In the genomic region with DNA sequence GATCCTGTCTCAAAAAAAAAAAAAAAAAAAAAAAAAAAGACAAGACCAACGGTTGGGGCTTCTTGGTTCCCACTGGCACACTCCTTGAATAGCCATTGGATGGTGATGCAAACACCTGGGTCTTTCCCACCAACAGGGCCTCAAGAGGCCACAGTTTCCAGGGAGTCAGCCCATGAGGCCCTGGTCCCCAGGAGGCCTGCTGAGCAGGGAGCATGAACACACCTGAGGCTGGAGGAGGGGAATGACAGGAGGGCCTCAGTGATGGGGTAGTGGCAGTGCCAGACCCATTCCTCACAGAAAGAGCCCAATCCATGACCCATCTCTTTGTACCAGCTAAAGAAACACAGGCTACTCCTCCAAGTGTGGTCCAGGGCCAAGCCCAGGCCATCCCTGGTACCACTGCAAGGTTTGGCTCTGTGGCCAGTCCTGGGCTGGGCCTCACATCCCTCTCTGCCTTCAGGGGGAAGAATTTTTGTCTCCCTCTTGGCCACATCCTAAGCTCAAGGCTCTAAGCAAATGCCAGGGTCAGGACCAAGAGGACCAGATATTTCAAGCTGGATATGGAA, we compare ENCODE assay signal across 24 cellular contexts. TPM values are rescaled to one million over a fixed set of nuclear protein-coding genes. Genes with fewer than 3 reads are reported as not detected.
DNase-seq lines count a peak whose midpoint lies in the region; ATAC-seq, FAIRE-seq and TF ChIP-seq lines count a peak whose summit lies in the region.
"Had no signal": no experiment of that assay in that cellular context is flagged by ENCODE, and none has a peak within 500 bp of the region (broad histone marks: within the 10 kb centered on the region; RNA-seq: fewer than 3 reads in every experiment).

No MANE protein-coding gene starts in this region.

- no peak for FAIRE-seq in H54 (lab: Jason Lieb, UNC)
- FAIRE-seq: colon, D721Med, GM12892 had no signal

- TF ChIP-seq EP300 in sigmoid colon (IDR thresholded peaks at IDR 0.05), result no peak

- no peak overlapping the region for H2AFZ ChIP-seq in H9 (ENCODE audit: low read length)

- H3K27ac Mint-ChIP-seq in H9, result no peak overlapping the region
- H3K27ac Mint-ChIP-seq: progenitor cell of endocrine pancreas had no signal

- H3K23ac ChIP-seq in H9 (ENCODE audit: insufficient read length, low read depth, low read length), result no peak overlapping the region

- intact Hi-C loops in sigmoid colon (cut with DNase I), result no loop called here
- intact Hi-C loops in prostate gland (cut with DNase I), result no loop called here

- no peak overlapping the region for H4K8ac ChIP-seq in H9 (replicated peaks; ENCODE audit: insufficient read length, low read depth, low read length)

- H3K4me2 ChIP-seq in H9 (ENCODE audit: insufficient read depth, insufficient read length, low read length), result no peak overlapping the region

- H4K20me1 ChIP-seq in H9 (ENCODE audit: control insufficient read depth, insufficient read depth, insufficient read length), result no peaks in the 10 kb centered on the region

- H2BK120ac ChIP-seq in H9 (ENCODE audit: low read depth, low read length, poor library complexity, severe bottlenecking), result no peak overlapping the region

- H3K18ac ChIP-seq in H9 (ENCODE audit: insufficient read length, low read depth, low read length), result peak overlapping the region; percentile 25

- peaks cover 3% of the 10 kb centered on the region for H3K4me1 ChIP-seq in H9 (ENCODE audit: insufficient read depth, low read length)
- peaks cover 35% of the 10 kb centered on the region for H3K4me1 ChIP-seq in RWPE2 (ENCODE audit: insufficient read depth, poor library complexity, severe bottlenecking)
- H3K4me1 ChIP-seq in sigmoid colon, result peaks cover 0 to 10% (median 8%) of the 10 kb centered on the region in 4 donors
- no peaks in the 10 kb centered on the region for H3K4me1 ChIP-seq in prostate gland (replicated peaks)

- H3K27ac ChIP-seq in H9 (ENCODE audit: insufficient read length, low read depth, low read length), result no peak overlapping the region
- peak overlapping the region; percentile 83 for H3K27ac ChIP-seq in RWPE2 (ENCODE audit: poor library complexity, severe bottlenecking)
- no peak overlapping the region for H3K27ac ChIP-seq in sigmoid colon
- no peak overlapping the region for H3K27ac ChIP-seq in prostate gland

- no peaks in the 10 kb centered on the region; a peak in 3 of 7 replicates for H3K36me3 Mint-ChIP-seq in H9 (ENCODE audit: insufficient read depth in 1 of 3, low read depth in 3 of 3)

- no peak overlapping the region for H4K91ac ChIP-seq in H9 (ENCODE audit: insufficient read length, low read depth, low read length)

- no peak overlapping the region for H4K5ac ChIP-seq in H9 (ENCODE audit: insufficient read length, low read depth, low read length)

- H3K9me3 ChIP-seq in H9 (ENCODE audit: control insufficient read depth, low read depth, low read length) (no peaks in the 10 kb centered on the region), RWPE2 (ENCODE audit: severe bottlenecking) (no peaks in the 10 kb centered on the region), sigmoid colon (no peaks in the 10 kb centered on the region), prostate gland (no peaks in the 10 kb centered on the region)
- H3K9me3 ChIP-seq: HAP-1 had no signal

- H2BK15ac ChIP-seq in H9 (ENCODE audit: low read depth, low read length), result no peak overlapping the region

- H3K4me1 Mint-ChIP-seq in H9, result peaks cover 15 to 16% of the 10 kb centered on the region in 2 experiments

- H3K36me3 ChIP-seq in RWPE2 (ENCODE audit: low read depth) (peaks cover 54% of the 10 kb centered on the region), sigmoid colon (peaks cover 0 to 22% (median 7%) of the 10 kb centered on the region in 4 donors), prostate gland (no peaks in the 10 kb centered on the region)

- no peak overlapping the region for H3T11ph ChIP-seq in H9 (ENCODE audit: low read length)

- WGBS in H9 (ENCODE audit: extremely low coverage, insufficient read length, low lambda C conversion rate), result no CpG with 5 or more reads among the region's 1 CpG
- 82 to 89% methylated on average over 1 of the region's 1 CpG for WGBS in sigmoid colon, 2 donors
- WGBS in prostate gland, result 64% methylated on average over 1 of the region's 1 CpG

- H3K79me1 ChIP-seq in H9 (ENCODE audit: insufficient read depth, low read depth, low read length, poor library complexity, severe bottlenecking), result no peaks in the 10 kb centered on the region

- H3K4me3 Mint-ChIP-seq in H9, result no peak overlapping the region
- H3K4me3 Mint-ChIP-seq: effector memory CD8-positive, alpha-beta T cell; immature natural killer cell had no signal

- no peak for ATAC-seq in RWPE2 (ENCODE audit: low read depth)
- ATAC-seq in left lobe of liver, result no peak
- ATAC-seq: effector memory CD8-positive, alpha-beta T cell; esophagus mucosa had no signal

- no peak overlapping the region for H3K4ac ChIP-seq in H9 (ENCODE audit: low read depth, low read length)

- H2BK5ac ChIP-seq in H9 (ENCODE audit: insufficient read length, low read length), result no peak overlapping the region

- no peak overlapping the region for H3K56ac ChIP-seq in H9 (ENCODE audit: insufficient read length, low read depth, low read length)

- no peak for DNase-seq in H9
- DNase-seq in RWPE2 (ENCODE audit: low spot score), result peak; percentile 49
- DNase-seq in left lobe of liver (ENCODE audit: low spot score), result peak; percentile 42
- peak; percentile 24 for DNase-seq in sigmoid colon
- DNase-seq in H54 (ENCODE audit: insufficient read length, low spot score), result no peak
- no peak for DNase-seq in prostate gland (ENCODE audit: low spot score)
- DNase-seq in foreskin fibroblast, result no peak
- DNase-seq: activated CD4-positive, alpha-beta T cell treated with anti-CD3 and anti-CD28 coated beads for 48 hours; activated effector memory CD4-positive, alpha-beta T cell treated with Interleukin-2 at 50 U/mL for 16 hours; effector memory CD8-positive, alpha-beta T cell; foreskin melanocyte; hippocampal formation; immature natural killer cell; Kasumi-1; NCI-H1694; NCI-H526 had no signal

- H3K27me3 ChIP-seq in H9 (ENCODE audit: insufficient read depth, low read length) (no peaks in the 10 kb centered on the region), RWPE2 (ENCODE audit: insufficient read depth, poor library complexity, severe bottlenecking) (no peaks in the 10 kb centered on the region), sigmoid colon (no peaks in the 10 kb centered on the region), prostate gland (replicated peaks; ENCODE audit: insufficient read depth) (no peaks in the 10 kb centered on the region)

- H3K23me2 ChIP-seq in H9 (ENCODE audit: insufficient read length, low read depth, low read length, poor library complexity, severe bottlenecking), result no peaks in the 10 kb centered on the region

- no peaks in the 10 kb centered on the region; a peak in 1 of 5 replicates for H3K9me3 Mint-ChIP-seq in H9
- H3K9me3 Mint-ChIP-seq: effector memory CD8-positive, alpha-beta T cell; immature natural killer cell; neural crest cell had no signal

- H3K14ac ChIP-seq in H9 (ENCODE audit: insufficient read depth, low read length), result no peak overlapping the region

- no peaks in the 10 kb centered on the region for H3K79me2 ChIP-seq in H9 (ENCODE audit: insufficient read depth, low read length)

- H2AK5ac ChIP-seq in H9 (ENCODE audit: insufficient read length, low read length), result no peak overlapping the region

- no peaks in the 10 kb centered on the region; the same call in 1 of the 2 replicates for H3K27me3 Mint-ChIP-seq in H9 (ENCODE audit: low read depth)
- H3K27me3 Mint-ChIP-seq: brain; effector memory CD8-positive, alpha-beta T cell; progenitor cell of endocrine pancreas had no signal

- no peak overlapping the region for H2BK12ac ChIP-seq in H9 (ENCODE audit: insufficient read length, low read depth, low read length)

- H2BK20ac ChIP-seq in H9 (ENCODE audit: low read depth, low read length, poor library complexity, severe bottlenecking), result no peak overlapping the region

- TF ChIP-seq CTCF in H9 (conservative IDR thresholded peaks at IDR 0.05) (no peak), RWPE2 (IDR thresholded peaks at IDR 0.05; ENCODE audit: poor library complexity, severe bottlenecking) (no peak), sigmoid colon (IDR thresholded peaks at IDR 0.05) (no peak), prostate gland (IDR thresholded peaks at IDR 0.05) (no peak), foreskin fibroblast (IDR thresholded peaks at IDR 0.05; ENCODE audit: low read depth, low read length) (no peak)

- TF ChIP-seq POLR2A in sigmoid colon (IDR thresholded peaks at IDR 0.05), result no peak
- TF ChIP-seq POLR2A in H54 (IDR thresholded peaks at IDR 0.05; ENCODE audit: low read depth, low read length), result no peak
- TF ChIP-seq POLR2A in prostate gland (IDR thresholded peaks at IDR 0.05), result no peak

- no peak overlapping the region for H3K9ac ChIP-seq in H9 (ENCODE audit: extremely low read depth, insufficient read length, low read length)

- H3K4me3 ChIP-seq in RWPE2 (ENCODE audit: severe bottlenecking) (no peak overlapping the region), sigmoid colon (no peak overlapping the region), prostate gland (no peak overlapping the region), foreskin fibroblast (ENCODE audit: low read depth in 1 of 2, low read length in 2 of 2) (no peak overlapping the region)
- H3K4me3 ChIP-seq: HAP-1 had no signal

RNA-seq across cellular contexts. Expression of a gene that starts 13.9 kb away (rescaled TPM):
- 18.0 and 19.2 TPM in 2 replicates for total RNA-seq in H9 (2021)
- 17.1 TPM for total RNA-seq in left lobe of liver
- 10 to 100 TPM; 64.7 to 85.6 (median 74.4) TPM for total RNA-seq in sigmoid colon
- polyA plus RNA-seq in sigmoid colon, result 10 to 100 TPM; 28.6 to 39.0 (median 36.8) TPM
- total RNA-seq in prostate gland, result 10 to 100 TPM; 62.3 to 81.4 TPM

RNA-seq across cellular contexts. Expression of a gene that starts 25.5 kb away (rescaled TPM):
- total RNA-seq in H9 (2021), result 1.8 and 2.0 TPM in 2 replicates
- total RNA-seq in left lobe of liver, result 7.5 TPM
- total RNA-seq in sigmoid colon, result 1 to 10 TPM in 3 of 4 donors, under 1 TPM in 1; 0.99 to 4.7 (median 2.8) TPM
- polyA plus RNA-seq in sigmoid colon, result 10 to 100 TPM in 1 of 3 donors, 1 to 10 TPM in 2; 4.2 to 10.2 (median 8.0) TPM
- 10 to 100 TPM; 28.6 to 52.5 TPM for total RNA-seq in prostate gland

Comparison
In these comparisons a context has a peak if more than half of its experiments do, and no peak if none do; other contexts are left out.
1. DNase-seq: peak in RWPE2 (single experiment), left lobe of liver (single experiment) and sigmoid colon (single experiment); none in H9 (single experiment), H54 (single experiment), prostate gland (single experiment) and foreskin fibroblast (0 of 2).